17 cellular contexts compared by ENCODE assay signal in genomic region chr3:72340056-72340455, GRCh38.
"Had no signal": no experiment of that assay in that cellular context is flagged by ENCODE, and none has a peak within 500 bp of the region (broad histone marks: within the 10 kb centered on the region; RNA-seq: fewer than 3 reads in every experiment).

No MANE protein-coding gene starts in this region.

- H3K4me3 ChIP-seq: coronary artery, heart right ventricle, neural progenitor cell, pancreas had no signal

- H2AFZ ChIP-seq: neural progenitor cell had no signal

- H3K4me3 Mint-ChIP-seq: endodermal cell; natural killer cell treated with Interleukin-12 subunit alpha and Interleukin-12 subunit beta and Interleukin-15 and Interleukin-18, amount 100 ng/mL, for 72 hours; neural progenitor cell; type B pancreatic cell had no signal

- H3K4me2 ChIP-seq: neural progenitor cell had no signal

- FAIRE-seq: endothelial cell of umbilical vein, frontal cortex, islet of Langerhans, pancreas, small intestine had no signal

- H3K4me1 Mint-ChIP-seq: endodermal cell had no signal

- H3K36me3 Mint-ChIP-seq: natural killer cell treated with Interleukin-12 subunit alpha and Interleukin-12 subunit beta and Interleukin-15 and Interleukin-18, amount 100 ng/mL, for 72 hours; neural progenitor cell; type B pancreatic cell had no signal

- DNase-seq: effector CD4-positive, alpha-beta T cell; endodermal cell; heart right ventricle; kidney glomerular epithelial cell; midbrain; small intestine; stimulated activated CD4-positive, alpha-beta T cell treated with anti-CD3 and anti-CD28 coated beads, Interleukin-2, amount 100 ng/mL, for 48 hours; stimulated activated naive CD4-positive, alpha-beta T cell treated with Interleukin-2 at 50 U/mL for 16 hours had no signal

- H3K27ac Mint-ChIP-seq: endodermal cell; natural killer cell treated with Interleukin-12 subunit alpha and Interleukin-12 subunit beta and Interleukin-15 and Interleukin-18, amount 100 ng/mL, for 72 hours; neural progenitor cell; progenitor cell of endocrine pancreas; type B pancreatic cell had no signal

- H3K27ac ChIP-seq: neural progenitor cell had no signal

- H3K4me1 ChIP-seq: pancreas had no signal

- H3K9me3 ChIP-seq: heart right ventricle, pancreas had no signal

- H3K9ac ChIP-seq: neural progenitor cell had no signal

- H3K36me3 ChIP-seq: heart right ventricle, neural progenitor cell, pancreas had no signal

- H3K27me3 ChIP-seq: heart right ventricle, pancreas had no signal

- H3K27me3 Mint-ChIP-seq: natural killer cell treated with Interleukin-12 subunit alpha and Interleukin-12 subunit beta and Interleukin-15 and Interleukin-18, amount 100 ng/mL, for 72 hours; type B pancreatic cell had no signal

- H3K9me3 Mint-ChIP-seq: endodermal cell; natural killer cell treated with Interleukin-12 subunit alpha and Interleukin-12 subunit beta and Interleukin-15 and Interleukin-18, amount 100 ng/mL, for 72 hours; type B pancreatic cell had no signal
